ENCODE assay signal across 19 cellular contexts in the genomic region with DNA sequence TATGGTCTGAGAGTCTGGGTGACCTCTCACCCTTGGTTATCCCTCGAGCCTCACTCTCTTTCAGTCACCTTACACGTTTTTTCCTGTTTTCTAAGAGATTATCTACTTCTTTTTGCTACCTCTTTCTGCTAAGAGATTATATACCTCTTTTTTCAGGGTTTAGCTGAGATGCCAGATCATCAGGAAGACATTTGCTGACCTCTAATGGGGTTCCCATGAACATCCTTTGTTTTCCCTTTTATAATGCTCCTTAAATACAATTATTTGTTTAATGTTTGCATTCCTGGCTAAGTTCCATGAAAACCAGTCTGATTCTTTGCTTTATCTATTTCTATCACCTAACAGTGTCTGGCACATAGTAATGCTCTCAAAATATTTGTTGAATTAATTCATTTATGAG. TPM values are rescaled to one million over a fixed set of nuclear protein-coding genes. Genes with fewer than 3 reads are reported as not detected.
DNase-seq lines count a peak whose midpoint lies in the region; ATAC-seq, FAIRE-seq and TF ChIP-seq lines count a peak whose summit lies in the region.
"Had no signal": no experiment of that assay in that cellular context is flagged by ENCODE, and none has a peak within 500 bp of the region (broad histone marks: within the 10 kb centered on the region; RNA-seq: fewer than 3 reads in every experiment).

No MANE protein-coding gene starts in this region.

- no peak for FAIRE-seq in endothelial cell of umbilical vein (lab: Jason Lieb, UNC)

- intact Hi-C loops in endothelial cell of umbilical vein (cut with micrococcal nuclease): no loop called here

- H3K27ac ChIP-seq in endothelial cell of umbilical vein (ENCODE audit: insufficient read depth, low read depth, low read length) (no peak overlapping the region), parathyroid adenoma (no peak overlapping the region)
- H3K27ac ChIP-seq: ovary, testis had no signal

- ATAC-seq in HG02588 (IDR thresholded peaks at IDR 0.05; ENCODE audit: unreplicated experiment) (no peak), GM18517 (IDR thresholded peaks at IDR 0.05; ENCODE audit: unreplicated experiment) (no peak)
- ATAC-seq: activated CD4-positive, alpha-beta T cell treated with anti-CD3 and anti-CD28 coated beads for 36 hours; esophagus mucosa; left lobe of liver had no signal

- H3K4me2 ChIP-seq in endothelial cell of umbilical vein (ENCODE audit: insufficient read depth, low read length) (no peak overlapping the region), parathyroid adenoma (ENCODE audit: low read length) (no peak overlapping the region)

- dilution Hi-C loops in endothelial cell of umbilical vein (cut with MboI; ENCODE audit: extremely low pct_ligation_motif_present, low sequenced_read_pairs): no loop called here

- CTCF ChIA-PET in endothelial cell of umbilical vein (lab: Charles Lee): no interaction called here

- H2AFZ ChIP-seq in endothelial cell of umbilical vein (ENCODE audit: low read depth, low read length) (no peak overlapping the region), parathyroid adenoma (peak overlapping the region; percentile 9)

- H3K27me3 ChIP-seq in endothelial cell of umbilical vein (ENCODE audit: control insufficient read depth in 2 of 2, insufficient read depth in 2 of 2, low read length in 2 of 2) (no peaks in the 10 kb centered on the region), parathyroid adenoma (ENCODE audit: control insufficient read depth, insufficient read depth, low read length) (no peaks in the 10 kb centered on the region)
- H3K27me3 ChIP-seq: ovary, testis had no signal

- H3K36me3 ChIP-seq in endothelial cell of umbilical vein (ENCODE audit: control insufficient read depth in 2 of 2, extremely low read depth in 1 of 2, insufficient read depth in 2 of 2, low read length in 2 of 2) (no peaks in the 10 kb centered on the region), parathyroid adenoma (ENCODE audit: control insufficient read depth, insufficient read depth, low read length) (no peaks in the 10 kb centered on the region)
- H3K36me3 ChIP-seq: ovary had no signal

- H3K9ac ChIP-seq in endothelial cell of umbilical vein (replicated peaks; ENCODE audit: extremely low read depth, insufficient read depth, low read length): no peak overlapping the region
- H3K9ac ChIP-seq in parathyroid adenoma: no peak overlapping the region

- no peaks in the 10 kb centered on the region for H4K20me1 ChIP-seq in endothelial cell of umbilical vein (replicated peaks; ENCODE audit: control insufficient read depth, extremely low read depth, insufficient read depth, low read length)

- H3K4me3 ChIP-seq in endothelial cell of umbilical vein (replicated peaks in 1 of 3; ENCODE audit: insufficient read depth in 1 of 3, low read depth in 1 of 3, low read length in 3 of 3): no peak overlapping the region
- H3K4me3 ChIP-seq in parathyroid adenoma (ENCODE audit: low read depth, low read length): no peak overlapping the region
- H3K4me3 ChIP-seq: ovary, testis had no signal

- POLR2A ChIA-PET in endothelial cell of umbilical vein (lab: Charles Lee): no interaction called here

- TF ChIP-seq POLR2A in endothelial cell of umbilical vein (IDR thresholded peaks at IDR 0.05; ENCODE audit: low read depth, low read length): no peak

- H3K9me3 ChIP-seq in endothelial cell of umbilical vein (replicated peaks; ENCODE audit: control insufficient read depth, insufficient read depth, low read length): no peaks in the 10 kb centered on the region
- H3K9me3 ChIP-seq in parathyroid adenoma (ENCODE audit: control insufficient read depth, low read length): no peaks in the 10 kb centered on the region
- H3K9me3 ChIP-seq: ovary, testis had no signal

- no peak for TF ChIP-seq CTCF in endothelial cell of umbilical vein (IDR thresholded peaks at IDR 0.05; ENCODE audit: extremely low read depth in 1 of 2, insufficient read depth in 1 of 2, low read depth in 1 of 2, low read length in 2 of 2)
- TF ChIP-seq CTCF in parathyroid adenoma (IDR thresholded peaks at IDR 0.05): no peak

- H3K4me1 ChIP-seq in endothelial cell of umbilical vein (ENCODE audit: control insufficient read depth, extremely low read depth, insufficient read depth, low read length) (no peaks in the 10 kb centered on the region), parathyroid adenoma (peaks cover 6% of the 10 kb centered on the region)
- H3K4me1 ChIP-seq: testis had no signal

- H3K79me2 ChIP-seq in endothelial cell of umbilical vein (ENCODE audit: control insufficient read depth, insufficient read depth, low read length) (no peaks in the 10 kb centered on the region), parathyroid adenoma (no peaks in the 10 kb centered on the region)

- DNase-seq in ELR (ENCODE audit: low read depth): peak; percentile 27
- DNase-seq in NCI-H69 (lab: John Stamatoyannopoulos, UW): peak; percentile 5
- DNase-seq in endothelial cell of umbilical vein (ENCODE audit: low read depth, low spot score): peak; percentile 4
- DNase-seq in NCI-H82 treated with DMSO at 0.1 percent for 48 hours (lab: John Stamatoyannopoulos, UW; ENCODE audit: unreplicated experiment): no peak
- DNase-seq: activated CD4-positive, alpha-beta T cell treated with anti-CD3 and anti-CD28 coated beads for 36 hours; activated CD8-positive, alpha-beta memory T cell treated with anti-CD3 and anti-CD28 coated beads, Interleukin-2, amount 50 U/mL, for 48 hours; activated naive CD4-positive, alpha-beta T cell treated with anti-CD3 and anti-CD28 coated beads, Interleukin-2, amount 50 U/mL, for 16 hours; NCI-H1092 treated with DMSO at 0.1 percent for 48 hours; NCI-H2171 treated with DMSO at 0.1 percent for 48 hours; ovary; SHP77 treated with DMSO at 0.1 percent for 48 hours; stimulated activated CD4-positive, alpha-beta T cell treated with anti-CD3 and anti-CD28 coated beads, Interleukin-4, amount 100 ng/mL, for 24 hours; stimulated activated CD8-positive, alpha-beta memory T cell treated with anti-CD3 and anti-CD28 coated beads, Interleukin-4, amount 100 ng/mL, for 48 hours; testis had no signal

- BruUV-seq in endothelial cell of umbilical vein (replicated peaks; lab: Mats Ljungman, UMichigan): no TSS peak

- no peaks in the 10 kb centered on the region for H3K9me1 ChIP-seq in endothelial cell of umbilical vein (replicated peaks; ENCODE audit: control insufficient read depth, extremely low read depth, insufficient read depth, low read length)

TF ChIP-seq in endothelial cell of umbilical vein, 7 proteins besides CTCF, POLR2A, EP300 and RAD21:
- TF ChIP-seq, protein P1, sequence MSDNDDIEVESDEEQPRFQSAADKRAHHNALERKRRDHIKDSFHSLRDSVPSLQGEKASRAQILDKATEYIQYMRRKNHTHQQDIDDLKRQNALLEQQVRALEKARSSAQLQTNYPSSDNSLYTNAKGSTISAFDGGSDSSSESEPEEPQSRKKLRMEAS (IDR thresholded peaks at IDR 0.05; ENCODE audit: insufficient read depth, insufficient read length): no peak
- TF ChIP-seq FOS (IDR thresholded peaks at IDR 0.05; ENCODE audit: borderline replicate concordance, insufficient read depth, low read length) (no peak), GATA2 (IDR thresholded peaks at IDR 0.05; ENCODE audit: insufficient read depth, insufficient read length, low read depth, low read length) (no peak), EZH2 (IDR thresholded peaks at IDR 0.05; ENCODE audit: borderline replicate concordance, low read depth, low read length, severe bottlenecking) (no peak), JUN (IDR thresholded peaks at IDR 0.05; ENCODE audit: borderline replicate concordance, insufficient read depth, insufficient read length, low read depth) (no peak), POLR2AphosphoS5 (IDR thresholded peaks at IDR 0.05; ENCODE audit: insufficient read depth, low read depth, low read length) (no peak), MYC (IDR thresholded peaks at IDR 0.05; ENCODE audit: low read depth, low read length) (no peak)

RNA-seq across cellular contexts. Expression of a gene that starts 39.6 kb away (rescaled TPM):
- 0.21 and 0.64 TPM in 2 replicates for total RNA-seq in endothelial cell of umbilical vein
- polyA plus RNA-seq in endothelial cell of umbilical vein: 0.07 and 0.16 TPM in 2 replicates
- polyA plus RNA-seq in endothelial cell of umbilical vein (2011; cell fraction: cytosol; rRNA removed): 0.10 and 0.13 TPM in 2 replicates
- polyA plus RNA-seq in endothelial cell of umbilical vein (2011; cell fraction: nucleus; rRNA removed): 0.27 and 0.42 TPM in 2 replicates
- 0.13 TPM in 1 of 2 replicates, not detected in the other for polyA plus RNA-seq in endothelial cell of umbilical vein (2012)
- polyA minus RNA-seq in endothelial cell of umbilical vein: 0.51 and 1.4 TPM in 2 replicates
- 1.4 TPM for polyA minus RNA-seq in endothelial cell of umbilical vein (2011; cell fraction: cytosol; rRNA and poly(A)+ RNA removed)
- 2.6 and 4.0 TPM in 2 replicates for polyA minus RNA-seq in endothelial cell of umbilical vein (2011; cell fraction: nucleus; rRNA and poly(A)+ RNA removed)
